Comparison of ENCODE assay signal across 23 cellular contexts in the genomic region with DNA sequence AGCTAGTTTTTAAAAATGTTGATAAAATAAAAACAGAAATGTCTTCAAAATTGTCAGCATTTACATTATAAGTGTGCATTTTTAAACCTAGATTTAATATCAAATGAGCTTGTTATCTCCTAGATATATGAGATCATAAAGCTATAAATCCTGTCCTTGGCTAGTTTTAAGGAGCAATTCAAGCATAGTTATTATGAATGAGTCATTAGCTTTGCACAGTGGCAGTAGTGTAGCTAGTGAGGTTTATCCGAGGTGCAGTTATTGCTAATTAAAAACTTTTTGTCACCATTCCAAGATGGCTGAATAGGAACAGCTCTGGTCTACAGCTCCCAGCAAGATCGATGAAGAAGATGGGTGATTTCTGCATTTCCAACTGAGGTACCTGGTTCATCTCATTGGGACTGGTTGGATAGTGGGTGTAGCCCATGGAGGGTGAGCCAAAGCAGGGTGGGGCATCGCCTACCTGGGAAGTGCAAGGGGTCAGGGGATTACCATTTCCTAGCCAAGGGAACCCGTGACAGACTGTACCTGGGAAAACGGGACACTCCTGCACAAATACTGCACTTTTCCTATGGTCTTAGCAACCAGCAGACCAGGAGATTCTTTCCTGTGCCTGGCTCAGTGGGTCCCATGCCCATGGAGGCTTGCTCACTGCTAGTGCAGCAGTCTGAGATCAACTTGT.
DNase-seq lines count a peak whose midpoint lies in the region; ATAC-seq, FAIRE-seq and TF ChIP-seq lines count a peak whose summit lies in the region.
"Had no signal": no experiment of that assay in that cellular context is flagged by ENCODE, and none has a peak within 500 bp of the region (broad histone marks: within the 10 kb centered on the region; RNA-seq: fewer than 3 reads in every experiment).

No MANE protein-coding gene starts in this region.

- peaks cover 2% of the 10 kb centered on the region; the same call in 1 of the 2 replicates for H3K4me1 ChIP-seq in HEK293 (ENCODE audit: control insufficient read depth, insufficient read depth, low read length)
- peaks cover 10% of the 10 kb centered on the region for H3K4me1 ChIP-seq in mucosa of descending colon (ENCODE audit: low read depth)
- H3K4me1 ChIP-seq in transverse colon = peaks cover 0 to 26% (median 8%) of the 10 kb centered on the region in 4 donors
- H3K4me1 ChIP-seq: BE2C had no signal

- no peak for TF ChIP-seq EP300 in transverse colon (IDR thresholded peaks at IDR 0.05; ENCODE audit: low read depth)

- no peak for TF ChIP-seq POLR2A in transverse colon (IDR thresholded peaks at IDR 0.05)

- H3K36me3 ChIP-seq in HEK293 (ENCODE audit: control insufficient read depth in 2 of 2, insufficient read depth in 1 of 2, low read length in 2 of 2) (no peaks in the 10 kb centered on the region), mucosa of descending colon (ENCODE audit: low read depth) (no peaks in the 10 kb centered on the region), transverse colon (no peaks in the 10 kb centered on the region)
- H3K36me3 ChIP-seq: BE2C, Peyer's patch had no signal

- in situ Hi-C loops in transverse colon (cut with MboI; ENCODE audit: low pct_ligation_motif_present in 1 of 4, low pct_unique_long_range_greater_than_20kb in 1 of 4, low sequenced_read_pairs in 3 of 4) = loop anchor here in 2 of 4 donors (25.0 kb wide), 1 partner anchor 1111 kb away; no protein-coding TSS in a partner anchor

- H3K4me3 ChIP-seq in HEK293 (ENCODE audit: low read depth, low read length) = no peak overlapping the region
- no peak overlapping the region for H3K4me3 ChIP-seq in mucosa of descending colon
- peak overlapping the region in 1 of 4 donors; percentile 8 for H3K4me3 ChIP-seq in transverse colon

- H3K27ac ChIP-seq in HEK293 (ENCODE audit: extremely low read depth, low read depth, low read length) (no peak overlapping the region), transverse colon (peak overlapping the region in 1 of 4 donors; percentile 6)
- H3K27ac ChIP-seq: Peyer's patch had no signal

- ATAC-seq in mucosa of descending colon = peak; percentile 96
- ATAC-seq in sciatic nerve = no peak

- DNase-seq in mucosa of descending colon = peak; percentile 37 to 52 (median 46)
- DNase-seq in transverse colon = peak; percentile 23
- DNase-seq in stimulated activated CD4-positive, alpha-beta T cell treated with anti-CD3 and anti-CD28 coated beads, Interleukin-15, amount 100 ng/mL, for 24 hours = no peak
- no peak for DNase-seq in head of caudate nucleus
- no peak for DNase-seq in sciatic nerve (ENCODE audit: low spot score)
- DNase-seq: ACHN; BE2C; CD8-positive, alpha-beta memory T cell; DMS 273 treated with DMSO at 0.1 percent for 48 hours; DMS79; KBM-7; MM.1S; NCI-H1048; NCI-H1417; NCI-H1694; NCI-H2029 treated with DMSO at 0.1 percent for 48 hours; NCI-H526 treated with DMSO at 0.1 percent for 48 hours; SHP77 treated with DMSO at 0.1 percent for 48 hours had no signal

- POLR2A ChIA-PET in HEK293 (lab: Yijun Ruan, JAX) = no interaction called here

- WGBS in transverse colon (ENCODE audit: low coverage in 1 of 2), 2 donors = 32 to 65% methylated on average over 2 to 4 of the region's 5 CpGs

- no peaks in the 10 kb centered on the region for H3K9me3 ChIP-seq in HEK293 (ENCODE audit: control insufficient read depth, insufficient read depth, low read depth, low read length)
- no peaks in the 10 kb centered on the region for H3K9me3 ChIP-seq in mucosa of descending colon
- no peaks in the 10 kb centered on the region for H3K9me3 ChIP-seq in transverse colon
- H3K9me3 ChIP-seq: BE2C, Peyer's patch had no signal

- no peaks in the 10 kb centered on the region for H3K27me3 ChIP-seq in transverse colon
- H3K27me3 ChIP-seq: BE2C, Peyer's patch had no signal

- FAIRE-seq in colon (lab: Jason Lieb, UNC) = peak; percentile 74
- FAIRE-seq: GM12892, HTR-8/SVneo had no signal

- CTCF ChIA-PET in HEK293 (lab: Yijun Ruan, JAX) = interaction anchor here (0.6 to 0.7 kb wide), 3 partner anchors 19 to 756 kb away, joined by 3 to 5 read pairs (median 3); no protein-coding TSS in a partner anchor

- TF ChIP-seq CTCF in HEK293 (tag by site-specific recombination; IDR thresholded peaks at IDR 0.05) (no peak), mucosa of descending colon (IDR thresholded peaks at IDR 0.05) (no peak), transverse colon (IDR thresholded peaks at IDR 0.05) (no peak)

- intact Hi-C loops in mucosa of descending colon (cut with DNase I, micrococcal nuclease) (no loop called here), transverse colon (cut with DNase I; ENCODE audit: low total_unique reads) (no loop called here), head of caudate nucleus (cut with DNase I) (no loop called here), sciatic nerve (cut with DNase I) (loop anchor here (5.0 kb wide), 1 partner anchor 449 kb away; no protein-coding TSS in a partner anchor)

TF ChIP-seq in HEK293, 187 proteins besides CTCF, POLR2A, EP300 and RAD21 (continues in another document):
- TF ChIP-seq ZNF555 (tag by site-specific recombination; conservative IDR thresholded peaks at IDR 0.05) (no peak), SP7 (tag by site-specific recombination; IDR thresholded peaks at IDR 0.05) (peak; percentile 51), ZNF112 (tag by site-specific recombination; IDR thresholded peaks at IDR 0.05) (no peak), ZNF146 (tag by site-specific recombination; IDR thresholded peaks at IDR 0.05) (no peak), ZNF416 (tag by site-specific recombination; IDR thresholded peaks at IDR 0.05) (no peak)
- TF ChIP-seq, protein P1, sequence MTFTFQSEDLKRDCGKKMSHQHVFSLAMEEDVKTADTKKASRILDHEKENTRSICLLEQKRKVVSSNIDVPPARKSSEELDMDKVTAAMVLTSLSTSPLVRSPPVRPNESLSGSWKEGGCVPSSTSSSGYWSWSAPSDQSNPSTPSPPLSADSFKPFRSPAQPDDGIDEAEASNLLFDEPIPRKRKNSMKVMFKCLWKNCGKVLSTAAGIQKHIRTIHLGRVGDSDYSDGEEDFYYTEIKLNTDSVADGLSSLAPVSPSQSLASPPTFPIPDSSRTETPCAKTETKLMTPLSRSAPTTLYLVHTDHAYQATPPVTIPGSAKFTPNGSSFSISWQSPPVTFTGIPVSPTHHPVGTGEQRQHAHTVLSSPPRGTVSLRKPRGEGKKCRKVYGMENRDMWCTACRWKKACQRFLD (tag by site-specific recombination; IDR thresholded peaks at IDR 0.05) = no peak
- TF ChIP-seq, protein P2, sequence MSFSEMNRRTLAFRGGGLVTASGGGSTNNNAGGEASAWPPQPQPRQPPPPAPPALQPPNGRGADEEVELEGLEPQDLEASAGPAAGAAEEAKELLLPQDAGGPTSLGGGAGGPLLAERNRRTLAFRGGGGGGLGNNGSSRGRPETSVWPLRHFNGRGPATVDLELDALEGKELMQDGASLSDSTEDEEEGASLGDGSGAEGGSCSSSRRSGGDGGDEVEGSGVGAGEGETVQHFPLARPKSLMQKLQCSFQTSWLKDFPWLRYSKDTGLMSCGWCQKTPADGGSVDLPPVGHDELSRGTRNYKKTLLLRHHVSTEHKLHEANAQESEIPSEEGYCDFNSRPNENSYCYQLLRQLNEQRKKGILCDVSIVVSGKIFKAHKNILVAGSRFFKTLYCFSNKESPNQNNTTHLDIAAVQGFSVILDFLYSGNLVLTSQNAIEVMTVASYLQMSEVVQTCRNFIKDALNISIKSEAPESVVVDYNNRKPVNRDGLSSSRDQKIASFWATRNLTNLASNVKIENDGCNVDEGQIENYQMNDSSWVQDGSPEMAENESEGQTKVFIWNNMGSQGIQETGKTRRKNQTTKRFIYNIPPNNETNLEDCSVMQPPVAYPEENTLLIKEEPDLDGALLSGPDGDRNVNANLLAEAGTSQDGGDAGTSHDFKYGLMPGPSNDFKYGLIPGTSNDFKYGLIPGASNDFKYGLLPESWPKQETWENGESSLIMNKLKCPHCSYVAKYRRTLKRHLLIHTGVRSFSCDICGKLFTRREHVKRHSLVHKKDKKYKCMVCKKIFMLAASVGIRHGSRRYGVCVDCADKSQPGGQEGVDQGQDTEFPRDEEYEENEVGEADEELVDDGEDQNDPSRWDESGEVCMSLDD (tag by site-specific recombination; IDR thresholded peaks at IDR 0.05) = no peak
- TF ChIP-seq, protein P3, sequence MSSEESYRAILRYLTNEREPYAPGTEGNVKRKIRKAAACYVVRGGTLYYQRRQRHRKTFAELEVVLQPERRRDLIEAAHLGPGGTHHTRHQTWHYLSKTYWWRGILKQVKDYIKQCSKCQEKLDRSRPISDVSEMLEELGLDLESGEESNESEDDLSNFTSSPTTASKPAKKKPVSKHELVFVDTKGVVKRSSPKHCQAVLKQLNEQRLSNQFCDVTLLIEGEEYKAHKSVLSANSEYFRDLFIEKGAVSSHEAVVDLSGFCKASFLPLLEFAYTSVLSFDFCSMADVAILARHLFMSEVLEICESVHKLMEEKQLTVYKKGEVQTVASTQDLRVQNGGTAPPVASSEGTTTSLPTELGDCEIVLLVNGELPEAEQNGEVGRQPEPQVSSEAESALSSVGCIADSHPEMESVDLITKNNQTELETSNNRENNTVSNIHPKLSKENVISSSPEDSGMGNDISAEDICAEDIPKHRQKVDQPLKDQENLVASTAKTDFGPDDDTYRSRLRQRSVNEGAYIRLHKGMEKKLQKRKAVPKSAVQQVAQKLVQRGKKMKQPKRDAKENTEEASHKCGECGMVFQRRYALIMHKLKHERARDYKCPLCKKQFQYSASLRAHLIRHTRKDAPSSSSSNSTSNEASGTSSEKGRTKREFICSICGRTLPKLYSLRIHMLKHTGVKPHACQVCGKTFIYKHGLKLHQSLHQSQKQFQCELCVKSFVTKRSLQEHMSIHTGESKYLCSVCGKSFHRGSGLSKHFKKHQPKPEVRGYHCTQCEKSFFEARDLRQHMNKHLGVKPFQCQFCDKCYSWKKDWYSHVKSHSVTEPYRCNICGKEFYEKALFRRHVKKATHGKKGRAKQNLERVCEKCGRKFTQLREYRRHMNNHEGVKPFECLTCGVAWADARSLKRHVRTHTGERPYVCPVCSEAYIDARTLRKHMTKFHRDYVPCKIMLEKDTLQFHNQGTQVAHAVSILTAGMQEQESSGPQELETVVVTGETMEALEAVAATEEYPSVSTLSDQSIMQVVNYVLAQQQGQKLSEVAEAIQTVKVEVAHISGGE (tag by site-specific recombination; conservative IDR thresholded peaks at IDR 0.05; ENCODE audit: low read depth) = no peak
- TF ChIP-seq, protein P4, sequence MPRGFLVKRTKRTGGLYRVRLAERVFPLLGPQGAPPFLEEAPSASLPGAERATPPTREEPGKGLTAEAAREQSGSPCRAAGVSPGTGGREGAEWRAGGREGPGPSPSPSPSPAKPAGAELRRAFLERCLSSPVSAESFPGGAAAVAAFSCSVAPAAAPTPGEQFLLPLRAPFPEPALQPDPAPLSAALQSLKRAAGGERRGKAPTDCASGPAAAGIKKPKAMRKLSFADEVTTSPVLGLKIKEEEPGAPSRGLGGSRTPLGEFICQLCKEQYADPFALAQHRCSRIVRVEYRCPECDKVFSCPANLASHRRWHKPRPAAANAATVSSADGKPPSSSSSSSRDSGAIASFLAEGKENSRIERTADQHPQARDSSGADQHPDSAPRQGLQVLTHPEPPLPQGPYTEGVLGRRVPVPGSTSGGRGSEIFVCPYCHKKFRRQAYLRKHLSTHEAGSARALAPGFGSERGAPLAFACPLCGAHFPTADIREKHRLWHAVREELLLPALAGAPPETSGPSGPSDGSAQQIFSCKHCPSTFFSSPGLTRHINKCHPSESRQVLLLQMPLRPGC (tag by site-specific recombination; IDR thresholded peaks at IDR 0.05) = no peak

Comparison
In these comparisons a context has a peak if more than half of its experiments do, and no peak if none do; other contexts are left out.
1. DNase-seq: peak in mucosa of descending colon (3 of 3) and transverse colon (single experiment); none in stimulated activated CD4-positive, alpha-beta T cell treated with anti-CD3 and anti-CD28 coated beads, Interleukin-15, amount 100 ng/mL, for 24 hours (single experiment), head of caudate nucleus (0 of 42) and sciatic nerve (single experiment).